Comparison of ENCODE assay signal across 1 cellular context in genomic region chr16:56983211-56983751, GRCh38.
TF ChIP-seq lines count a peak whose summit lies in the region.

No MANE protein-coding gene starts in this region.

TF ChIP-seq in GM23338, 12 proteins besides CTCF, POLR2A, EP300 and RAD21 (continued from another document):
- no peak for TF ChIP-seq ZNF462 (CRISPR knock-in tag; IDR thresholded peaks at IDR 0.05)
